1 cellular context compared by ENCODE assay signal in genomic region chr1:20152599-20152930, GRCh38.
TF ChIP-seq lines count a peak whose summit lies in the region.

No MANE protein-coding gene starts in this region.

TF ChIP-seq in K562, 482 proteins besides CTCF, POLR2A, EP300 and RAD21:
- no peak for TF ChIP-seq ATF1 (CRISPR knock-in tag; IDR thresholded peaks at IDR 0.05)
- TF ChIP-seq ATF1 (tag; IDR thresholded peaks at IDR 0.05): 0 out of 2 replicates have a peak, but pooled peaks have one; percentile 1
- TF ChIP-seq ZNF384 (IDR thresholded peaks at IDR 0.05; ENCODE audit: low read depth, low read length): no peak
- TF ChIP-seq SMAD1 (IDR thresholded peaks at IDR 0.05; ENCODE audit: low read depth, low read length, partially characterized antibody): no peak
- TF ChIP-seq YBX1 (IDR thresholded peaks at IDR 0.05): no peak
- no peak for TF ChIP-seq SNIP1 (IDR thresholded peaks at IDR 0.05; ENCODE audit: low read depth)
- no peak for TF ChIP-seq DLX4 (CRISPR knock-in tag; IDR thresholded peaks at IDR 0.05)
- TF ChIP-seq RBM14 (IDR thresholded peaks at IDR 0.05; ENCODE audit: borderline replicate concordance, insufficient read depth, low read depth, low read length): no peak
